In genomic region chr12:113880993-113881392, GRCh38 we compare ENCODE assay signal across 20 cellular contexts.
"Had no signal": no experiment of that assay in that cellular context is flagged by ENCODE, and none has a peak within 500 bp of the region (broad histone marks: within the 10 kb centered on the region; RNA-seq: fewer than 3 reads in every experiment).

No MANE protein-coding gene starts in this region.

- ATAC-seq: activated CD8-positive, alpha-beta T cell treated with anti-CD3 and anti-CD28 coated beads for 36 hours; activated T-cell treated with anti-CD3 and anti-CD28 coated beads, Interleukin-2, amount 50 U/mL, for 4 hours; gastroesophageal sphincter; left lung; mucosa of descending colon; naive thymus-derived CD4-positive, alpha-beta T cell had no signal

- H3K27me3 Mint-ChIP-seq: activated CD8-positive, alpha-beta T cell treated with anti-CD3 and anti-CD28 coated beads for 36 hours; naive thymus-derived CD4-positive, alpha-beta T cell had no signal

- H3K27ac Mint-ChIP-seq: activated CD8-positive, alpha-beta T cell treated with anti-CD3 and anti-CD28 coated beads for 36 hours had no signal

- H3K9me3 Mint-ChIP-seq: activated CD8-positive, alpha-beta T cell treated with anti-CD3 and anti-CD28 coated beads for 36 hours; activated T-cell treated with anti-CD3 and anti-CD28 coated beads, Interleukin-2, amount 50 U/mL, for 4 hours; naive thymus-derived CD4-positive, alpha-beta T cell had no signal

- DNase-seq: activated CD4-positive, alpha-beta T cell treated with anti-CD3 and anti-CD28 coated beads for 4 hours; activated CD8-positive, alpha-beta T cell treated with anti-CD3 and anti-CD28 coated beads for 36 hours; activated effector memory CD4-positive, alpha-beta T cell treated with Interleukin-2 at 50 U/mL for 16 hours; activated naive CD4-positive, alpha-beta T cell treated with anti-CD3 and anti-CD28 coated beads, Interleukin-2, amount 50 U/mL, for 16 hours; activated T-cell treated with anti-CD3 and anti-CD28 coated beads, Interleukin-2, amount 50 U/mL, for 4 hours; dermis blood vessel endothelial cell; left lung; mammary epithelial cell; mucosa of descending colon; naive thymus-derived CD4-positive, alpha-beta T cell; occipital lobe; stimulated activated CD4-positive, alpha-beta T cell treated with anti-CD3 and anti-CD28 coated beads, Interleukin-15, amount 100 ng/mL, for 24 hours; stimulated activated CD4-positive, alpha-beta T cell treated with anti-CD3 and anti-CD28 coated beads, Interleukin-4, amount 100 ng/mL, for 1 hour; stimulated activated naive CD4-positive, alpha-beta T cell; tibial artery had no signal

- FAIRE-seq: astrocyte, bronchial epithelial cell, keratinocyte, urothelium cell line had no signal

- H3K4me3 Mint-ChIP-seq: activated CD8-positive, alpha-beta T cell treated with anti-CD3 and anti-CD28 coated beads for 36 hours; activated T-cell treated with anti-CD3 and anti-CD28 coated beads, Interleukin-2, amount 50 U/mL, for 4 hours; naive thymus-derived CD4-positive, alpha-beta T cell had no signal
